In genomic region chr1:162823231-162823630, GRCh38 we compare ENCODE assay signal across 14 cellular contexts. TPM values are rescaled to one million over a fixed set of nuclear protein-coding genes. Genes with fewer than 3 reads are reported as not detected.
DNase-seq lines count a peak whose midpoint lies in the region; ATAC-seq, FAIRE-seq and TF ChIP-seq lines count a peak whose summit lies in the region.
"Had no signal": no experiment of that assay in that cellular context is flagged by ENCODE, and none has a peak within 500 bp of the region (broad histone marks: within the 10 kb centered on the region; RNA-seq: fewer than 3 reads in every experiment).

No MANE protein-coding gene starts in this region.

- ATAC-seq in activated CD8-positive, alpha-beta T cell treated with anti-CD3 and anti-CD28 coated beads, Interleukin-2, amount 10 ng/mL, durations not matched to agents 7 days and 5 days, result peak; percentile 58
- no peak for ATAC-seq in HG02840 (IDR thresholded peaks at IDR 0.05; ENCODE audit: low FRiP score, unreplicated experiment)
- no peak for ATAC-seq in HG03571 (IDR thresholded peaks at IDR 0.05; ENCODE audit: unreplicated experiment)

- FAIRE-seq in keratinocyte (lab: Jason Lieb, UNC), result no peak
- FAIRE-seq: endometrium had no signal

- dilution Hi-C loops in keratinocyte (cut with MboI; ENCODE audit: extremely low pct_ligation_motif_present, low sequenced_read_pairs), result no loop called here

- no peaks in the 10 kb centered on the region for H3K36me3 Mint-ChIP-seq in activated CD8-positive, alpha-beta T cell treated with anti-CD3 and anti-CD28 coated beads, Interleukin-2, amount 10 ng/mL, durations not matched to agents 7 days and 5 days (ENCODE audit: low read depth)

- POLR2A ChIA-PET in activated CD8-positive, alpha-beta T cell treated with anti-CD3 and anti-CD28 coated beads, Interleukin-2, amount 10 ng/mL, durations not matched to agents 7 days and 5 days (lab: Charles Lee), result no interaction called here

- no peaks in the 10 kb centered on the region for H3K9me3 ChIP-seq in keratinocyte (ENCODE audit: control insufficient read depth, low read depth, low read length)

- H3K27ac Mint-ChIP-seq in activated CD8-positive, alpha-beta T cell treated with anti-CD3 and anti-CD28 coated beads, Interleukin-2, amount 10 ng/mL, durations not matched to agents 7 days and 5 days, result no peak overlapping the region

- H3K4me1 Mint-ChIP-seq in activated CD8-positive, alpha-beta T cell treated with anti-CD3 and anti-CD28 coated beads, Interleukin-2, amount 10 ng/mL, durations not matched to agents 7 days and 5 days (ENCODE audit: low read depth), result peaks cover 16% of the 10 kb centered on the region

- no peak for TF ChIP-seq CTCF in keratinocyte (optimal IDR thresholded peaks at IDR 0.05 in 1 of 3, IDR thresholded peaks at IDR 0.05 in 1 of 3, conservative IDR thresholded peaks at IDR 0.05 in 1 of 3; ENCODE audit: extremely low read depth in 1 of 3, insufficient read depth in 2 of 3, low read length in 3 of 3)

- H3K27me3 Mint-ChIP-seq in activated CD8-positive, alpha-beta T cell treated with anti-CD3 and anti-CD28 coated beads, Interleukin-2, amount 10 ng/mL, durations not matched to agents 7 days and 5 days (ENCODE audit: low read depth), result peaks cover 21% of the 10 kb centered on the region

- no peaks in the 10 kb centered on the region for H3K9me3 Mint-ChIP-seq in activated CD8-positive, alpha-beta T cell treated with anti-CD3 and anti-CD28 coated beads, Interleukin-2, amount 10 ng/mL, durations not matched to agents 7 days and 5 days (ENCODE audit: insufficient read depth)

- peak overlapping the region; percentile 84 for H3K4me2 ChIP-seq in keratinocyte (ENCODE audit: control insufficient read depth, extremely low read depth, insufficient read depth, low read depth, low read length)

- CTCF ChIA-PET in activated CD8-positive, alpha-beta T cell treated with anti-CD3 and anti-CD28 coated beads, Interleukin-2, amount 10 ng/mL, durations not matched to agents 7 days and 5 days (lab: Charles Lee), result interaction anchor here (1.0 to 1.6 kb wide), 2 partner anchors 12 to 31 kb away, joined by 3 to 5 read pairs; no protein-coding TSS in a partner anchor

- H3K4me3 ChIP-seq in keratinocyte (ENCODE audit: control insufficient read depth in 2 of 3, extremely low read depth in 1 of 3, insufficient read depth in 2 of 3, low read depth in 1 of 3, low read length in 3 of 3), result no peak overlapping the region

- H3K4me1 ChIP-seq in keratinocyte (ENCODE audit: control insufficient read depth, extremely low read depth, insufficient read depth, low read length), result peaks cover 16% of the 10 kb centered on the region

- peak overlapping the region; percentile 60 for H3K4me3 Mint-ChIP-seq in activated CD8-positive, alpha-beta T cell treated with anti-CD3 and anti-CD28 coated beads, Interleukin-2, amount 10 ng/mL, durations not matched to agents 7 days and 5 days

- no peaks in the 10 kb centered on the region for H3K27me3 ChIP-seq in keratinocyte (ENCODE audit: control insufficient read depth, extremely low read depth, insufficient read depth, low read length)
- H3K27me3 ChIP-seq: brain microvascular endothelial cell had no signal

- DNase-seq in DMS53 (lab: John Stamatoyannopoulos, UW) (peak; percentile 46), DMS53 treated with DMSO at 0.1 percent for 48 hours (lab: John Stamatoyannopoulos, UW; ENCODE audit: unreplicated experiment) (no peak), Daoy (ENCODE audit: low read depth) (peak; percentile 24), keratinocyte (ENCODE audit: low read depth, low spot score) (no peak), iPS-NIHi11 (ENCODE audit: low spot score) (no peak)
- peak; percentile 27 for DNase-seq in activated CD8-positive, alpha-beta T cell treated with anti-CD3 and anti-CD28 coated beads, Interleukin-2, amount 10 ng/mL, durations not matched to agents 7 days and 5 days
- DNase-seq: brain microvascular endothelial cell; DMS 273 treated with DMSO at 0.1 percent for 48 hours; naive thymus-derived CD8-positive, alpha-beta T cell had no signal

- no peak overlapping the region for H2AFZ ChIP-seq in keratinocyte (ENCODE audit: control insufficient read depth, low read length)

- H3K9ac ChIP-seq in keratinocyte (ENCODE audit: control insufficient read depth, extremely low read depth, insufficient read depth, low read length), result no peak overlapping the region

- peaks cover 3% of the 10 kb centered on the region for H3K9me1 ChIP-seq in keratinocyte (ENCODE audit: control insufficient read depth, extremely low read depth, insufficient read depth, low read length)

- H3K79me2 ChIP-seq in keratinocyte (ENCODE audit: control insufficient read depth, insufficient read depth, low read length), result no peaks in the 10 kb centered on the region

- no peak overlapping the region for H3K27ac ChIP-seq in keratinocyte (ENCODE audit: control insufficient read depth, insufficient read depth, low read length)
- H3K27ac ChIP-seq: 22Rv1, brain microvascular endothelial cell had no signal

- no peaks in the 10 kb centered on the region for H4K20me1 ChIP-seq in keratinocyte (ENCODE audit: control insufficient read depth, extremely low read depth, insufficient read depth, low read length)

- no peaks in the 10 kb centered on the region for H3K36me3 ChIP-seq in keratinocyte (ENCODE audit: control insufficient read depth in 2 of 2, extremely low read depth in 1 of 2, insufficient read depth in 2 of 2, low read length in 2 of 2)
- H3K36me3 ChIP-seq: brain microvascular endothelial cell had no signal

RNA-seq across cellular contexts. Expression of gene HSD17B7, which starts 32.7 kb away (rescaled TPM):
- 10.6 and 11.8 TPM in 2 replicates for total RNA-seq in Daoy (2014; rRNA removed; shearing (Covaris generic))
- 10 to 100 TPM; 22.9 to 23.7 TPM for total RNA-seq in activated CD8-positive, alpha-beta T cell treated with anti-CD3 and anti-CD28 coated beads, Interleukin-2, amount 10 ng/mL, durations not matched to agents 7 days and 5 days
- polyA plus RNA-seq in keratinocyte, result 26.8 to 52.8 TPM (median 44.7 TPM) in 3 replicates
- 9.1 TPM for polyA plus RNA-seq in keratinocyte (2011; ENCODE audit: low read depth)
- 17.2 and 28.8 TPM in 2 replicates for polyA plus RNA-seq in keratinocyte (2011; cell fraction: cytosol; rRNA removed)
- 36.6 and 49.6 TPM in 2 replicates for polyA plus RNA-seq in keratinocyte (2011; cell fraction: nucleus; rRNA removed)
- 18.0 and 32.5 TPM in 2 replicates for polyA plus RNA-seq in keratinocyte (2012; ENCODE audit: low replicate concordance)
- polyA minus RNA-seq in keratinocyte, result 15.0 to 45.5 TPM (median 26.3 TPM) in 3 replicates
- polyA minus RNA-seq in keratinocyte (2011; cell fraction: cytosol; rRNA and poly(A)+ RNA removed), result 13.6 TPM
- 24.5 and 43.1 TPM in 2 replicates for polyA minus RNA-seq in keratinocyte (2011; cell fraction: nucleus; rRNA and poly(A)+ RNA removed)

RNA-seq across cellular contexts. Expression of gene CCDC190, which starts 37.7 kb away (rescaled TPM):
- 1.4 and 2.7 TPM in 2 replicates for total RNA-seq in Daoy (2014; rRNA removed; shearing (Covaris generic))
- total RNA-seq in activated CD8-positive, alpha-beta T cell treated with anti-CD3 and anti-CD28 coated beads, Interleukin-2, amount 10 ng/mL, durations not matched to agents 7 days and 5 days, result not detected
- 0.07 to 0.09 TPM in 2 of 3 replicates, not detected in the other for polyA plus RNA-seq in keratinocyte
- not detected for polyA plus RNA-seq in keratinocyte (2011; ENCODE audit: low read depth)
- polyA plus RNA-seq in keratinocyte (2011; cell fraction: cytosol; rRNA removed), result 0.17 TPM in 1 of 2 replicates, not detected in the other
- 0.17 and 0.24 TPM in 2 replicates for polyA plus RNA-seq in keratinocyte (2011; cell fraction: nucleus; rRNA removed)
- polyA plus RNA-seq in keratinocyte (2012; ENCODE audit: low replicate concordance), result not detected in 2 replicates
- not detected in 3 replicates for polyA minus RNA-seq in keratinocyte
- polyA minus RNA-seq in keratinocyte (2011; cell fraction: cytosol; rRNA and poly(A)+ RNA removed), result not detected
- polyA minus RNA-seq in keratinocyte (2011; cell fraction: nucleus; rRNA and poly(A)+ RNA removed), result not detected in 2 replicates
- total RNA-seq: left lobe of liver; naive thymus-derived CD8-positive, alpha-beta T cell had no signal
- polyA plus RNA-seq: naive thymus-derived CD8-positive, alpha-beta T cell had no signal

Comparison
In these comparisons a context has a peak if more than half of its experiments do, and no peak if none do; other contexts are left out.
1. DNase-seq: peak in DMS53 (single experiment), Daoy (single experiment) and activated CD8-positive, alpha-beta T cell treated with anti-CD3 and anti-CD28 coated beads, Interleukin-2, amount 10 ng/mL, durations not matched to agents 7 days and 5 days (single experiment); none in DMS53 treated with DMSO at 0.1 percent for 48 hours (single experiment), keratinocyte (single experiment) and iPS-NIHi11 (single experiment).